Comparison of ENCODE assay signal across 1 cellular context in the genomic region with DNA sequence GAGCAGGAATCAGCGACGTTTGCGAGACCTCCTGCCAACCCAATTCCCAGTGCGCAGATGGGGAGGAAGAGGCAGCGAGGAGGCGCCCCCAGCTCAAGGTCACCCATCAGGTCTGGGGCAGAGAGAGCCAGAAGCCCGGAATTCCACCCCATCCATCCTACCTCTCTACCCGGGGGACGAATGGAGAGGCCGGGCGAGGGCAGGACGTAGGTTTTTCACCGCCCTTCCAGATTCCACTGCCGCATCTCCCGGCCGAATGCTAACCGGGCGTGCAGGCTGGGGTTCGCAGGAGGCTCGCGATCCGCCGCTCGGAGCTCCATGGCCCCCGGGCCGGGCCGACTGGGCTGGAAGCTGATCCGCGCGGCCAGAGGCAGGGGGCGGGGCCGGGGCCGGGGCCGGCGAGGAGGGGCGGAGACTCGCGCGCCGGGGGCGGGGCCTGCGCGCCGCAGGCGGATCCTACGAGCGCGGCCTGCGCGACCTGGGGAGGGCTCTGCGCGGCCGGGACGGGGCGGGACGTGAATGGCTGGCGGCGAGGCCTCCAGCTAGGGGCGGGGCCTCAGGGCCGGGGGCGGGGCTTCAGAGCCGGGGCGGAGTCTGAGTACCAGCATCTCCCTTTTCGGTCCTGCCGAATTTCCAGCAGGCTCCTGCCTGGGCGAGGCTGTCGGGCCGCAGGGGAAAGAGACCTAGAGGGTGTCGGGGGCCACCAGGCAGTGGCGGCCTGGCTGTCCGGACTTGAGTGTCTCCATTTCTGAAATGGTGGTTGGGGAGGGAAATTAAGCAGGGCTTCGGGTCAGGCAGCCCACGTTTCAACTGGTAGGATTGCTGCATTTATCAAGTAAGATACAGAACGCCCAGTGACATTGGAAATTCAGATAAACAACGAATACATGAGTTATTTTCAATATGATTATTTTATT.
TF ChIP-seq lines count a peak whose summit lies in the region.

Gene ST6GALNAC4 (minus strand): TSS at position 377 of the 917 bp plus-strand sequence. CDS start 622 bp downstream, outside the sequence.

TF ChIP-seq in GM23338, 12 proteins besides CTCF, POLR2A, EP300 and RAD21 (continued from another document):
- TF ChIP-seq, protein P1, sequence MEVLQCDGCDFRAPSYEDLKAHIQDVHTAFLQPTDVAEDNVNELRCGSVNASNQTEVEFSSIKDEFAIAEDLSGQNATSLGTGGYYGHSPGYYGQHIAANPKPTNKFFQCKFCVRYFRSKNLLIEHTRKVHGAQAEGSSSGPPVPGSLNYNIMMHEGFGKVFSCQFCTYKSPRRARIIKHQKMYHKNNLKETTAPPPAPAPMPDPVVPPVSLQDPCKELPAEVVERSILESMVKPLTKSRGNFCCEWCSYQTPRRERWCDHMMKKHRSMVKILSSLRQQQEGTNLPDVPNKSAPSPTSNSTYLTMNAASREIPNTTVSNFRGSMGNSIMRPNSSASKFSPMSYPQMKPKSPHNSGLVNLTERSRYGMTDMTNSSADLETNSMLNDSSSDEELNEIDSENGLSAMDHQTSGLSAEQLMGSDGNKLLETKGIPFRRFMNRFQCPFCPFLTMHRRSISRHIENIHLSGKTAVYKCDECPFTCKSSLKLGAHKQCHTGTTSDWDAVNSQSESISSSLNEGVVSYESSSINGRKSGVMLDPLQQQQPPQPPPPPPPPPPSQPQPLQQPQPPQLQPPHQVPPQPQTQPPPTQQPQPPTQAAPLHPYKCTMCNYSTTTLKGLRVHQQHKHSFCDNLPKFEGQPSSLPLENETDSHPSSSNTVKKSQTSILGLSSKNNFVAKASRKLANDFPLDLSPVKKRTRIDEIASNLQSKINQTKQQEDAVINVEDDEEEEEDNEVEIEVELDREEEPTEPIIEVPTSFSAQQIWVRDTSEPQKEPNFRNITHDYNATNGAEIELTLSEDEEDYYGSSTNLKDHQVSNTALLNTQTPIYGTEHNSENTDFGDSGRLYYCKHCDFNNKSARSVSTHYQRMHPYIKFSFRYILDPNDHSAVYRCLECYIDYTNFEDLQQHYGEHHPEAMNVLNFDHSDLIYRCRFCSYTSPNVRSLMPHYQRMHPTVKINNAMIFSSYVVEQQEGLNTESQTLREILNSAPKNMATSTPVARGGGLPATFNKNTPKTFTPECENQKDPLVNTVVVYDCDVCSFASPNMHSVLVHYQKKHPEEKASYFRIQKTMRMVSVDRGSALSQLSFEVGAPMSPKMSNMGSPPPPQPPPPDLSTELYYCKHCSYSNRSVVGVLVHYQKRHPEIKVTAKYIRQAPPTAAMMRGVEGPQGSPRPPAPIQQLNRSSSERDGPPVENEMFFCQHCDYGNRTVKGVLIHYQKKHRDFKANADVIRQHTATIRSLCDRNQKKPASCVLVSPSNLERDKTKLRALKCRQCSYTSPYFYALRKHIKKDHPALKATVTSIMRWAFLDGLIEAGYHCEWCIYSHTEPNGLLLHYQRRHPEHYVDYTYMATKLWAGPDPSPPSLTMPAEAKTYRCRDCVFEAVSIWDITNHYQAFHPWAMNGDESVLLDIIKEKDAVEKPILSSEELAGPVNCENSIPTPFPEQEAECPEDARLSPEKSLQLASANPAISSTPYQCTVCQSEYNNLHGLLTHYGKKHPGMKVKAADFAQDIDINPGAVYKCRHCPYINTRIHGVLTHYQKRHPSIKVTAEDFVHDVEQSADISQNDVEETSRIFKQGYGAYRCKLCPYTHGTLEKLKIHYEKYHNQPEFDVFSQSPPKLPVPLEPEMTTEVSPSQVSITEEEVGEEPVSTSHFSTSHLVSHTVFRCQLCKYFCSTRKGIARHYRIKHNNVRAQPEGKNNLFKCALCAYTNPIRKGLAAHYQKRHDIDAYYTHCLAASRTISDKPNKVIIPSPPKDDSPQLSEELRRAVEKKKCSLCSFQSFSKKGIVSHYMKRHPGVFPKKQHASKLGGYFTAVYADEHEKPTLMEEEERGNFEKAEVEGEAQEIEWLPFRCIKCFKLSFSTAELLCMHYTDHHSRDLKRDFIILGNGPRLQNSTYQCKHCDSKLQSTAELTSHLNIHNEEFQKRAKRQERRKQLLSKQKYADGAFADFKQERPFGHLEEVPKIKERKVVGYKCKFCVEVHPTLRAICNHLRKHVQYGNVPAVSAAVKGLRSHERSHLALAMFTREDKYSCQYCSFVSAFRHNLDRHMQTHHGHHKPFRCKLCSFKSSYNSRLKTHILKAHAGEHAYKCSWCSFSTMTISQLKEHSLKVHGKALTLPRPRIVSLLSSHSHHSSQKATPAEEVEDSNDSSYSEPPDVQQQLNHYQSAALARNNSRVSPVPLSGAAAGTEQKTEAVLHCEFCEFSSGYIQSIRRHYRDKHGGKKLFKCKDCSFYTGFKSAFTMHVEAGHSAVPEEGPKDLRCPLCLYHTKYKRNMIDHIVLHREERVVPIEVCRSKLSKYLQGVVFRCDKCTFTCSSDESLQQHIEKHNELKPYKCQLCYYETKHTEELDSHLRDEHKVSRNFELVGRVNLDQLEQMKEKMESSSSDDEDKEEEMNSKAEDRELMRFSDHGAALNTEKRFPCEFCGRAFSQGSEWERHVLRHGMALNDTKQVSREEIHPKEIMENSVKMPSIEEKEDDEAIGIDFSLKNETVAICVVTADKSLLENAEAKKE (CRISPR knock-in tag; IDR thresholded peaks at IDR 0.05), result no peak
- TF ChIP-seq EZH2 (IDR thresholded peaks at IDR 0.05; ENCODE audit: low read depth, unreplicated experiment), result no peak
- no peak for TF ChIP-seq NANOG (IDR thresholded peaks at IDR 0.05; ENCODE audit: borderline replicate concordance)
